ENCODE assay signal across 1 cellular context in genomic region chr11:88357323-88358039, GRCh38.
A peak's percentile ranks its signal among the peaks of the same experiment; 100 is the strongest.
TF ChIP-seq lines count a peak whose summit lies in the region.

No MANE protein-coding gene starts in this region.

TF ChIP-seq in K562, 482 proteins besides CTCF, POLR2A, EP300 and RAD21 (continued from another document and continues in another):
- TF ChIP-seq THAP12 (CRISPR knock-in tag; IDR thresholded peaks at IDR 0.05) (no peak), MYBL2 (IDR thresholded peaks at IDR 0.05; ENCODE audit: low read depth) (no peak), MYBL2 (CRISPR knock-in tag; IDR thresholded peaks at IDR 0.05; ENCODE audit: borderline replicate concordance) (no peak), TEAD4 (IDR thresholded peaks at IDR 0.05; ENCODE audit: low read length) (peak; percentile 27; the same call in 1 of the 2 replicates), TEAD4 (CRISPR knock-in tag; IDR thresholded peaks at IDR 0.05; ENCODE audit: borderline replicate concordance) (no peak), STAT5A (IDR thresholded peaks at IDR 0.05; ENCODE audit: borderline replicate concordance, low read length) (no peak; the same call in 1 of the 2 replicates), GABPB1 (CRISPR knock-in tag; IDR thresholded peaks at IDR 0.05) (no peak), ZNF316 (IDR thresholded peaks at IDR 0.05) (peak; percentile 97), NFRKB (IDR thresholded peaks at IDR 0.05; ENCODE audit: low read depth) (0 out of 2 replicates have a peak, but pooled peaks have one; percentile 54), NFATC3 (IDR thresholded peaks at IDR 0.05) (peak; percentile 43; the same call in 1 of the 2 replicates), CCAR2 (IDR thresholded peaks at IDR 0.05; ENCODE audit: low read depth, low read length) (no peak), BMI1 (IDR thresholded peaks at IDR 0.05; ENCODE audit: low read length) (no peak), RBFOX2 (IDR thresholded peaks at IDR 0.05; ENCODE audit: low read depth, low read length) (0 out of 2 replicates have a peak, but pooled peaks have one; percentile 15), THRB (CRISPR knock-in tag; conservative IDR thresholded peaks at IDR 0.05) (no peak), GABPA (tag; conservative IDR thresholded peaks at IDR 0.05; ENCODE audit: low read depth) (no peak), ZBTB40 (IDR thresholded peaks at IDR 0.05) (peak; percentile 76), ZBTB40 (CRISPR knock-in tag; IDR thresholded peaks at IDR 0.05) (no peak), SNAPC5 (CRISPR knock-in tag; IDR thresholded peaks at IDR 0.05) (no peak), HEY1 (CRISPR knock-in tag; IDR thresholded peaks at IDR 0.05; ENCODE audit: borderline replicate concordance) (no peak), ZNF146 (CRISPR knock-in tag; IDR thresholded peaks at IDR 0.05; ENCODE audit: unreplicated experiment) (no peak), ZNF696 (CRISPR knock-in tag; conservative IDR thresholded peaks at IDR 0.05) (no peak), CEBPB (tag; IDR thresholded peaks at IDR 0.05) (peak; percentile 50), EZH2 (IDR thresholded peaks at IDR 0.05; ENCODE audit: borderline replicate concordance, low read depth, low read length) (no peak), KLF16 (IDR thresholded peaks at IDR 0.05) (no peak), SMARCE1 (IDR thresholded peaks at IDR 0.05) (peak; percentile 43; the same call in 1 of the 2 replicates), ZBTB49 (CRISPR knock-in tag; IDR thresholded peaks at IDR 0.05; ENCODE audit: borderline replicate concordance) (no peak), TBP (optimal IDR thresholded peaks at IDR 0.05; ENCODE audit: low read depth, low read length) (peak; percentile 17), ZNF347 (CRISPR knock-in tag; IDR thresholded peaks at IDR 0.05; ENCODE audit: low read depth) (no peak), WHSC1 (IDR thresholded peaks at IDR 0.05; ENCODE audit: low read length) (no peak), RBM15 (IDR thresholded peaks at IDR 0.05; ENCODE audit: insufficient read depth, low read length) (no peak), GATAD2A (IDR thresholded peaks at IDR 0.05) (no peak), ZSCAN29 (IDR thresholded peaks at IDR 0.05) (no peak), NR2C1 (IDR thresholded peaks at IDR 0.05) (no peak; the same call in 1 of the 2 replicates), NR2C1 (tag; IDR thresholded peaks at IDR 0.05) (no peak)
- TF ChIP-seq, protein P1, sequence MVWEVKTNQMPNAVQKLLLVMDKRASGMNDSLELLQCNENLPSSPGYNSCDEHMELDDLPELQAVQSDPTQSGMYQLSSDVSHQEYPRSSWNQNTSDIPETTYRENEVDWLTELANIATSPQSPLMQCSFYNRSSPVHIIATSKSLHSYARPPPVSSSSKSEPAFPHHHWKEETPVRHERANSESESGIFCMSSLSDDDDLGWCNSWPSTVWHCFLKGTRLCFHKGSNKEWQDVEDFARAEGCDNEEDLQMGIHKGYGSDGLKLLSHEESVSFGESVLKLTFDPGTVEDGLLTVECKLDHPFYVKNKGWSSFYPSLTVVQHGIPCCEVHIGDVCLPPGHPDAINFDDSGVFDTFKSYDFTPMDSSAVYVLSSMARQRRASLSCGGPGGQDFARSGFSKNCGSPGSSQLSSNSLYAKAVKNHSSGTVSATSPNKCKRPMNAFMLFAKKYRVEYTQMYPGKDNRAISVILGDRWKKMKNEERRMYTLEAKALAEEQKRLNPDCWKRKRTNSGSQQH (CRISPR knock-in tag; IDR thresholded peaks at IDR 0.05) = no peak
- TF ChIP-seq, protein P2, sequence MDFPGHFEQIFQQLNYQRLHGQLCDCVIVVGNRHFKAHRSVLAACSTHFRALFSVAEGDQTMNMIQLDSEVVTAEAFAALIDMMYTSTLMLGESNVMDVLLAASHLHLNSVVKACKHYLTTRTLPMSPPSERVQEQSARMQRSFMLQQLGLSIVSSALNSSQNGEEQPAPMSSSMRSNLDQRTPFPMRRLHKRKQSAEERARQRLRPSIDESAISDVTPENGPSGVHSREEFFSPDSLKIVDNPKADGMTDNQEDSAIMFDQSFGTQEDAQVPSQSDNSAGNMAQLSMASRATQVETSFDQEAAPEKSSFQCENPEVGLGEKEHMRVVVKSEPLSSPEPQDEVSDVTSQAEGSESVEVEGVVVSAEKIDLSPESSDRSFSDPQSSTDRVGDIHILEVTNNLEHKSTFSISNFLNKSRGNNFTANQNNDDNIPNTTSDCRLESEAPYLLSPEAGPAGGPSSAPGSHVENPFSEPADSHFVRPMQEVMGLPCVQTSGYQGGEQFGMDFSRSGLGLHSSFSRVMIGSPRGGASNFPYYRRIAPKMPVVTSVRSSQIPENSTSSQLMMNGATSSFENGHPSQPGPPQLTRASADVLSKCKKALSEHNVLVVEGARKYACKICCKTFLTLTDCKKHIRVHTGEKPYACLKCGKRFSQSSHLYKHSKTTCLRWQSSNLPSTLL (IDR thresholded peaks at IDR 0.05) = no peak
- TF ChIP-seq, protein P3, sequence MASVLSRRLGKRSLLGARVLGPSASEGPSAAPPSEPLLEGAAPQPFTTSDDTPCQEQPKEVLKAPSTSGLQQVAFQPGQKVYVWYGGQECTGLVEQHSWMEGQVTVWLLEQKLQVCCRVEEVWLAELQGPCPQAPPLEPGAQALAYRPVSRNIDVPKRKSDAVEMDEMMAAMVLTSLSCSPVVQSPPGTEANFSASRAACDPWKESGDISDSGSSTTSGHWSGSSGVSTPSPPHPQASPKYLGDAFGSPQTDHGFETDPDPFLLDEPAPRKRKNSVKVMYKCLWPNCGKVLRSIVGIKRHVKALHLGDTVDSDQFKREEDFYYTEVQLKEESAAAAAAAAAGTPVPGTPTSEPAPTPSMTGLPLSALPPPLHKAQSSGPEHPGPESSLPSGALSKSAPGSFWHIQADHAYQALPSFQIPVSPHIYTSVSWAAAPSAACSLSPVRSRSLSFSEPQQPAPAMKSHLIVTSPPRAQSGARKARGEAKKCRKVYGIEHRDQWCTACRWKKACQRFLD (CRISPR knock-in tag; IDR thresholded peaks at IDR 0.05) = no peak
- TF ChIP-seq, protein P4, sequence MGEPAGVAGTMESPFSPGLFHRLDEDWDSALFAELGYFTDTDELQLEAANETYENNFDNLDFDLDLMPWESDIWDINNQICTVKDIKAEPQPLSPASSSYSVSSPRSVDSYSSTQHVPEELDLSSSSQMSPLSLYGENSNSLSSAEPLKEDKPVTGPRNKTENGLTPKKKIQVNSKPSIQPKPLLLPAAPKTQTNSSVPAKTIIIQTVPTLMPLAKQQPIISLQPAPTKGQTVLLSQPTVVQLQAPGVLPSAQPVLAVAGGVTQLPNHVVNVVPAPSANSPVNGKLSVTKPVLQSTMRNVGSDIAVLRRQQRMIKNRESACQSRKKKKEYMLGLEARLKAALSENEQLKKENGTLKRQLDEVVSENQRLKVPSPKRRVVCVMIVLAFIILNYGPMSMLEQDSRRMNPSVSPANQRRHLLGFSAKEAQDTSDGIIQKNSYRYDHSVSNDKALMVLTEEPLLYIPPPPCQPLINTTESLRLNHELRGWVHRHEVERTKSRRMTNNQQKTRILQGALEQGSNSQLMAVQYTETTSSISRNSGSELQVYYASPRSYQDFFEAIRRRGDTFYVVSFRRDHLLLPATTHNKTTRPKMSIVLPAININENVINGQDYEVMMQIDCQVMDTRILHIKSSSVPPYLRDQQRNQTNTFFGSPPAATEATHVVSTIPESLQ (CRISPR knock-in tag; IDR thresholded peaks at IDR 0.05) = no peak
